15 cellular contexts compared by ENCODE assay signal in genomic region chr11:104534268-104534667, GRCh38.
DNase-seq lines count a peak whose midpoint lies in the region; ATAC-seq and TF ChIP-seq lines count a peak whose summit lies in the region.
"Had no signal": no experiment of that assay in that cellular context is flagged by ENCODE, and none has a peak within 500 bp of the region (broad histone marks: within the 10 kb centered on the region; RNA-seq: fewer than 3 reads in every experiment).

No MANE protein-coding gene starts in this region.

- TF ChIP-seq POLR2A in NB4 (IDR thresholded peaks at IDR 0.05; ENCODE audit: extremely low read depth, insufficient read length) = no peak

- in situ Hi-C loops in astrocyte of the spinal cord (cut with HindIII; ENCODE audit: low sequenced_read_pairs) (no loop called here), GM13976 (cut with MboI; ENCODE audit: low sequenced_read_pairs, unreplicated experiment) (no loop called here), GM23248 (cut with MboI) (no loop called here)

- no peaks in the 10 kb centered on the region for H3F3A ChIP-seq in GM23248 (ENCODE audit: insufficient read depth)

- no peaks in the 10 kb centered on the region for H3K9me2 ChIP-seq in GM23248 (ENCODE audit: insufficient read depth)

- H3K4me3 ChIP-seq in NB4 (ENCODE audit: low read depth, low read length) (no peak overlapping the region), astrocyte of the spinal cord (ENCODE audit: low read depth, low read length) (no peak overlapping the region), GM23248 (no peak overlapping the region)

- ATAC-seq in GM19324 (IDR thresholded peaks at IDR 0.05; ENCODE audit: low FRiP score, unreplicated experiment) = no peak

- no peak overlapping the region for H3K9ac ChIP-seq in GM23248

- no peak for TF ChIP-seq CTCF in NB4 (IDR thresholded peaks at IDR 0.05; ENCODE audit: low read depth, low read length)
- no peak for TF ChIP-seq CTCF in astrocyte of the spinal cord (IDR thresholded peaks at IDR 0.05; ENCODE audit: low read depth, low read length)
- no peak for TF ChIP-seq CTCF in GM13976 (IDR thresholded peaks at IDR 0.05; ENCODE audit: borderline replicate concordance, control extremely low read depth, extremely low read depth, insufficient read depth, missing control alignments)

- no peaks in the 10 kb centered on the region for H3K36me3 ChIP-seq in GM23248 (ENCODE audit: low read depth)

- no peaks in the 10 kb centered on the region for H3K79me2 ChIP-seq in GM23248 (ENCODE audit: insufficient read depth)

- no peak overlapping the region for H2AFZ ChIP-seq in GM23248

- no peak overlapping the region for H3K27ac ChIP-seq in GM23248
- H3K27ac ChIP-seq: HL-60 had no signal

- no peaks in the 10 kb centered on the region for H4K20me1 ChIP-seq in GM23248 (ENCODE audit: insufficient read depth)

- WGBS in GM23248 (ENCODE audit: low coverage in 1 of 2, low lambda C conversion rate in 2 of 2, missing lambda C conversion rate in 2 of 2), 2 experiments = 64 to 69% methylated on average over 2 of the region's 2 CpGs

- no peak overlapping the region for H3K4me2 ChIP-seq in GM23248 (ENCODE audit: unreplicated experiment)

- H3K9me3 ChIP-seq in GM23248 (ENCODE audit: low read depth) = no peaks in the 10 kb centered on the region

- no peaks in the 10 kb centered on the region for H3K4me1 ChIP-seq in GM23248 (ENCODE audit: insufficient read depth)

- DNase-seq in EL (peak; percentile 26), NB4 (ENCODE audit: low read depth) (peak; percentile 77), astrocyte of the spinal cord (ENCODE audit: low read depth, low spot score) (peak; percentile 68), iPS-NIHi7 (ENCODE audit: extremely low spot score) (peak; percentile 16), T1000 (lab: John Stamatoyannopoulos, UW) (no peak), GM13976 (ENCODE audit: low spot score) (no peak), GM23248 (no peak)
- DNase-seq: activated CD4-positive, CD25-positive, alpha-beta regulatory T cell; hippocampal formation; NCI-H1417; NCI-H526 treated with DMSO at 0.1 percent for 48 hours; posterior cingulate gyrus; stimulated activated naive CD4-positive, alpha-beta T cell had no signal

- no peaks in the 10 kb centered on the region for H3K27me3 ChIP-seq in GM23248 (replicated peaks; ENCODE audit: insufficient read depth)

Comparison
In these comparisons a context has a peak if more than half of its experiments do, and no peak if none do; other contexts are left out.
1. DNase-seq: peak in EL (single experiment), NB4 (single experiment), astrocyte of the spinal cord (single experiment) and iPS-NIHi7 (single experiment); none in T1000 (single experiment), GM13976 (single experiment) and GM23248 (single experiment).